In the genomic region with DNA sequence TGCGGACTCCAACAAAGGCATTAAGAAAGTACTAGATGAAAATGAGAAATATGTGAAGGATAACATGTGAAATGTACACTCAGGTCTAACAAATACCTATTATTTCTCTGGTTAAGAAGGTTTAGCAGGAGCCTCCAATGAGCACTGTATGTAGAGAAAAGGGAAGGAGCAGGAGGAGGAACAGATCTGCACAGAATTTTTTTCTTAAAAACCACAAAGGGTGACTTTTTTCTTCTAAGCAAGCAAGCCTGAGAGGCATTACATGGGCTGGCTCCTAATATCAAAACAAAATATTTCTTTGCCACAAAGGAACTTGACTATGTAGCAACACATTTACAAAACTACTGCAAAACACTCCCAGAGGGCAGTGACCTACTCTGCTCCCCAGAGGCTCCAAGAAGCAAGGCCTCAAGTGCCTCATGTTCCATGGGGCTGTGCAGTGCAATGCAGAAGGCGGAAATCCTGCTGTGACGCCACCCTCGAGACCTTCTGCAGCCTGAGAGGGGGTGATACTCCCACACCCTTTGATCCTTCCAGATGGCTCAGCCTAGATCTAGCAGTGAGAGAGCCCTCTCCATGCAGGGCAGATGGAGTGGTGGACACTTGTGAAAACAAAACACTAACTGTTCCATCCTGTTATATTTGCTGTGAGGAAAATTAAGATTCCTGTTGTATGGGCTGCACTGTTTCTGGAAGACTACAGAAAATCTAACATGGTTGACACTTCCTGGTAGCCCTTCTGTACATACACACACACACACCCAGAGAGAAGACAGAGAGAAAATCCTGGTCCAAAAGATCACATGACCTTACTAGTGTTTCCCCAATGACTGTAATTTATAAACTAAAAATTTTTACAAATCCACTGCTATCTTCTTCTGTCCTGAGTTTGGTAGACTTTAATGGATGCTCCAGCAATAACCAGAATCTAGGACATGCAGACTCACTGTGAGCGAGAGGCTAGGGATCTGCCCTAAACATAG, we compare ENCODE assay signal across 10 cellular contexts. TPM values are rescaled to one million over a fixed set of nuclear protein-coding genes. Genes with fewer than 3 reads are reported as not detected.
A peak's percentile ranks its signal among the peaks of the same experiment; 100 is the strongest.
DNase-seq lines count a peak whose midpoint lies in the region; ATAC-seq and TF ChIP-seq lines count a peak whose summit lies in the region.
"Had no signal": no experiment of that assay in that cellular context is flagged by ENCODE, and none has a peak within 500 bp of the region (broad histone marks: within the 10 kb centered on the region; RNA-seq: fewer than 3 reads in every experiment).

No MANE protein-coding gene starts in this region.

- in situ Hi-C loops in brain microvascular endothelial cell (cut with HindIII; ENCODE audit: low pct_ligation_motif_present, low sequenced_read_pairs): no loop called here

- H3K27me3 Mint-ChIP-seq in natural killer cell (ENCODE audit: low read depth in 2 of 2): no peaks in the 10 kb centered on the region
- no peaks in the 10 kb centered on the region for H3K27me3 Mint-ChIP-seq in natural killer cell treated with Interleukin-12 subunit alpha and Interleukin-12 subunit beta and Interleukin-15 and Interleukin-18, amount 100 ng/mL, for 72 hours

- H3K4me1 Mint-ChIP-seq in natural killer cell: peaks cover 11 to 26% of the 10 kb centered on the region in 2 donors
- peaks cover 15% of the 10 kb centered on the region in 2 donors for H3K4me1 Mint-ChIP-seq in natural killer cell treated with Interleukin-12 subunit alpha and Interleukin-12 subunit beta and Interleukin-15 and Interleukin-18, amount 100 ng/mL, for 72 hours (ENCODE audit: low read depth in 2 of 2)

- H3K27ac ChIP-seq in brain microvascular endothelial cell: peak overlapping the region; percentile 35
- no peak overlapping the region for H3K27ac ChIP-seq in aorta (ENCODE audit: low read depth in 1 of 2, low read length in 2 of 2)
- H3K27ac ChIP-seq: vagina had no signal

- H3K9me3 Mint-ChIP-seq in natural killer cell: no peaks in the 10 kb centered on the region
- H3K9me3 Mint-ChIP-seq in natural killer cell treated with Interleukin-12 subunit alpha and Interleukin-12 subunit beta and Interleukin-15 and Interleukin-18, amount 100 ng/mL, for 72 hours: no peaks in the 10 kb centered on the region

- H3K4me3 Mint-ChIP-seq in natural killer cell: no peak overlapping the region
- no peak overlapping the region for H3K4me3 Mint-ChIP-seq in natural killer cell treated with Interleukin-12 subunit alpha and Interleukin-12 subunit beta and Interleukin-15 and Interleukin-18, amount 100 ng/mL, for 72 hours

- H3K36me3 Mint-ChIP-seq in natural killer cell: no peaks in the 10 kb centered on the region
- no peaks in the 10 kb centered on the region for H3K36me3 Mint-ChIP-seq in natural killer cell treated with Interleukin-12 subunit alpha and Interleukin-12 subunit beta and Interleukin-15 and Interleukin-18, amount 100 ng/mL, for 72 hours

- intact Hi-C loops in natural killer cell (cut with micrococcal nuclease) (no loop called here), lower leg skin (cut with DNase I; ENCODE audit: low total_unique reads) (no loop called here), aorta (cut with DNase I) (no loop called here)

- no peaks in the 10 kb centered on the region for H3K4me1 ChIP-seq in aorta (ENCODE audit: control insufficient read depth in 1 of 2, insufficient read depth in 2 of 2, low read length in 2 of 2)
- H3K4me1 ChIP-seq: vagina had no signal

- H3K27me3 ChIP-seq in brain microvascular endothelial cell (replicated peaks): no peaks in the 10 kb centered on the region
- H3K27me3 ChIP-seq in aorta (ENCODE audit: control insufficient read depth in 1 of 2, insufficient read depth in 2 of 2, low read length in 1 of 2): no peaks in the 10 kb centered on the region
- H3K27me3 ChIP-seq: vagina had no signal

- ATAC-seq in natural killer cell: peak; percentile 34 to 64 (median 45)
- no peak for ATAC-seq in natural killer cell treated with Interleukin-12 subunit alpha and Interleukin-12 subunit beta and Interleukin-15 and Interleukin-18, amount 100 ng/mL, for 72 hours
- ATAC-seq in aorta (ENCODE audit: low FRiP score): peak; percentile 67
- no peak for ATAC-seq in GM18502 (IDR thresholded peaks at IDR 0.05; ENCODE audit: poor library complexity, unreplicated experiment)
- ATAC-seq in HG02642 (IDR thresholded peaks at IDR 0.05; ENCODE audit: poor library complexity, unreplicated experiment): no peak

- H3K27ac Mint-ChIP-seq in natural killer cell: peak overlapping the region in 1 of 2 donors; percentile 43
- H3K27ac Mint-ChIP-seq in natural killer cell treated with Interleukin-12 subunit alpha and Interleukin-12 subunit beta and Interleukin-15 and Interleukin-18, amount 100 ng/mL, for 72 hours: no peak overlapping the region

- H3K9me3 ChIP-seq in aorta (ENCODE audit: control insufficient read depth, low read length): no peaks in the 10 kb centered on the region
- H3K9me3 ChIP-seq: vagina had no signal

- no peak for DNase-seq in natural killer cell
- DNase-seq in natural killer cell treated with Interleukin-12 subunit alpha and Interleukin-12 subunit beta and Interleukin-15 and Interleukin-18, amount 100 ng/mL, for 72 hours (ENCODE audit: low spot score): no peak
- DNase-seq in brain microvascular endothelial cell: peak; percentile 61
- DNase-seq in lower leg skin (ENCODE audit: low spot score in 2 of 2): peak; percentile 27 to 85
- DNase-seq in aorta: peak in 1 of 2 donors; percentile 81
- DNase-seq in NCI-H2227 (lab: John Stamatoyannopoulos, UW; ENCODE audit: unreplicated experiment): no peak
- DNase-seq: activated CD4-positive, alpha-beta T cell treated with anti-CD3 and anti-CD28 coated beads for 48 hours had no signal

- TF ChIP-seq POLR2A in lower leg skin (IDR thresholded peaks at IDR 0.05): no peak

- WGBS in lower leg skin, 2 donors: 81 to 92% methylated on average over 5 of the region's 5 CpGs
- WGBS in aorta, 2 donors: 89 to 92% methylated on average over 5 of the region's 5 CpGs

- TF ChIP-seq CTCF in natural killer cell (IDR thresholded peaks at IDR 0.05) (no peak), brain microvascular endothelial cell (IDR thresholded peaks at IDR 0.05; ENCODE audit: low read depth, low read length, missing control alignments) (no peak), lower leg skin (IDR thresholded peaks at IDR 0.05) (no peak)

- peaks cover 7% of the 10 kb centered on the region for H3K36me3 ChIP-seq in brain microvascular endothelial cell (replicated peaks)
- peaks cover 1 to 5% of the 10 kb centered on the region in 2 donors for H3K36me3 ChIP-seq in aorta (ENCODE audit: control insufficient read depth in 1 of 2, insufficient read depth in 2 of 2, low read length in 1 of 2)

- H3K4me3 ChIP-seq in brain microvascular endothelial cell (ENCODE audit: low read depth, low read length) (no peak overlapping the region), lower leg skin (ENCODE audit: low read depth, poor library complexity, severe bottlenecking) (no peak overlapping the region), aorta (ENCODE audit: low read length in 2 of 2) (no peak overlapping the region)
- H3K4me3 ChIP-seq: vagina had no signal

RNA-seq across cellular contexts. Expression of a gene that starts 36.0 kb away (rescaled TPM):
- total RNA-seq in natural killer cell (10 to 100 TPM; 30.8 to 48.0 (median 39.7) TPM), lower leg skin (10 to 100 TPM; 34.3 to 92.2 (median 57.1) TPM), aorta (10 to 100 TPM; 14.0 to 20.0 TPM)
- total RNA-seq in natural killer cell treated with Interleukin-12 subunit alpha and Interleukin-12 subunit beta and Interleukin-15 and Interleukin-18, amount 100 ng/mL, for 72 hours: 10 to 100 TPM; 15.9 to 20.9 TPM
- 10 to 100 TPM; 32.4 to 46.0 TPM for polyA plus RNA-seq in aorta

RNA-seq across cellular contexts. Expression of a gene that starts 48.2 kb away (rescaled TPM):
- total RNA-seq in natural killer cell: 10 to 100 TPM; 63.1 to 84.2 (median 77.3) TPM
- total RNA-seq in natural killer cell treated with Interleukin-12 subunit alpha and Interleukin-12 subunit beta and Interleukin-15 and Interleukin-18, amount 100 ng/mL, for 72 hours: 100 to 1,000 TPM; 151 to 556 TPM
- total RNA-seq in lower leg skin: 100 to 1,000 TPM; 134 to 188 (median 167) TPM
- 10 to 100 TPM; 18.0 to 19.2 TPM for total RNA-seq in aorta
- polyA plus RNA-seq in aorta: 10 to 100 TPM; 11.0 to 25.5 TPM

Comparison
In these comparisons a context has a peak if more than half of its experiments do, and no peak if none do; other contexts are left out.
1. ATAC-seq: peak in natural killer cell (3 of 3) and aorta (single experiment); none in natural killer cell treated with Interleukin-12 subunit alpha and Interleukin-12 subunit beta and Interleukin-15 and Interleukin-18, amount 100 ng/mL, for 72 hours (0 of 2), GM18502 (single experiment) and HG02642 (single experiment).
2. DNase-seq: peak in brain microvascular endothelial cell (single experiment) and lower leg skin (2 of 2); none in natural killer cell (single experiment), natural killer cell treated with Interleukin-12 subunit alpha and Interleukin-12 subunit beta and Interleukin-15 and Interleukin-18, amount 100 ng/mL, for 72 hours (single experiment) and NCI-H2227 (single experiment).